In the genomic region with DNA sequence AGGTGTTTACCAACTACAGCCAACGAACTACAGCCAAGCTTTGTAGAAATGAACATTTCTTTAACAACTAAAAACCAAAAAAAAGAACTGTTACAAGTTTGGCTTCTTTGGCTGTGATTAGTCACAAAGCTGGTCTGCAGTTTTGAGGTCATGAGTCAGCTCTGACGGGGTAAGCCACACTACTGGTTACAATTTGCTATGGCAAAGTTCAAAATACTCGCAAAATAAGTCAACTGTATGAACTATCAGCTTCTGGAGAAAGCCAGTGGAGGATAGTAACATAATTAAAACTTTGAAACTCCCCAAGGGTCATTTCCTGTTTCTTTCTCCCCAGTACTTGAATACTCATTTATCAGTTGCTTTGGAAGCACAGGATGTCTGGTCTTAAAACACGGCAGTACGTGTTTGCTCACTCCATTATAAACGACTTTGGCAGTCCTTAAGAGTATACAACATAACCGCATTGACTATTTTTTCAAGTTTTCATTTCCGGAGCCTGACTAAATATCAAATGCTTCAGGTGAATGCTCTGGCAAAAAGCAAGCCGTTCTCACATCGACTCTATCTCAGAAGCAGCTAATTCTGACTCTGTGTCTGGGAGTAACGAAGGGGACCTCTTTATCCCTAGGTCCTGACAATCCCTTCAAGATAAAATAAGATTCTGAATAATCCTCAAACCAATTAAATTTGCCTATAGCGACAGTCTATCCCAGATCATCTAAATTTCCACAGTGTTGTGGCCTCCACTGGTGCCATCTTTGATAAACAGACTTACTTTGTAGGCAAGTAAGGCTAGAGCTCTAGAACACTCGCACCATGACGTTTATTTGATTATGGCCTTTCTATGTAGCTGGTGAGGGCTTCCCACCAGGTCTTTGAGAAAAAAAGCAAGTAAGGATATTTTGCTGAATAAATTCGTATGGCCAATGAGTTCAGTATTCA, we compare ENCODE assay signal across 8 cellular contexts. TPM values are rescaled to one million over a fixed set of nuclear protein-coding genes. Genes with fewer than 3 reads are reported as not detected.
DNase-seq lines count a peak whose midpoint lies in the region; ATAC-seq and TF ChIP-seq lines count a peak whose summit lies in the region.

No MANE protein-coding gene starts in this region.

- no peak for TF ChIP-seq CTCF in BJ (IDR thresholded peaks at IDR 0.05; ENCODE audit: insufficient read depth, low read depth, low read length)
- TF ChIP-seq CTCF in fibroblast of mammary gland (conservative IDR thresholded peaks at IDR 0.05; ENCODE audit: control insufficient read depth, insufficient read depth, low read depth, low read length): no peak
- TF ChIP-seq CTCF in smooth muscle cell (IDR thresholded peaks at IDR 0.05; ENCODE audit: borderline replicate concordance, insufficient read depth, poor library complexity, severe bottlenecking): no peak

- H3K4me1 ChIP-seq in smooth muscle cell (ENCODE audit: low read depth): peaks cover 26% of the 10 kb centered on the region

- H3K79me2 ChIP-seq in smooth muscle cell (ENCODE audit: low read depth): no peaks in the 10 kb centered on the region

- peaks cover 56% of the 10 kb centered on the region for H3F3A ChIP-seq in smooth muscle cell (ENCODE audit: low read depth)

- no peaks in the 10 kb centered on the region for H3K9me3 ChIP-seq in smooth muscle cell (replicated peaks; ENCODE audit: low read depth)

- 17% methylated on average over 15 of the region's 15 CpGs for WGBS in smooth muscle cell (ENCODE audit: low lambda C conversion rate)

- peak overlapping the region; percentile 96 for H3K9ac ChIP-seq in smooth muscle cell (ENCODE audit: low read depth)

- H3K4me3 ChIP-seq in BJ (ENCODE audit: low read depth, low read length) (no peak overlapping the region), fibroblast of mammary gland (ENCODE audit: control insufficient read depth, low read depth, low read length) (no peak overlapping the region), smooth muscle cell (peak overlapping the region; percentile 21)

- no peaks in the 10 kb centered on the region for H3K27me3 ChIP-seq in BJ (ENCODE audit: control insufficient read depth, insufficient read depth, low read length)
- H3K27me3 ChIP-seq in smooth muscle cell (ENCODE audit: low read depth): no peaks in the 10 kb centered on the region

- DNase-seq in BJ (ENCODE audit: low read depth): peak; percentile 95
- DNase-seq in M059J (ENCODE audit: low read depth): peak; percentile 98
- peak; percentile 40 to 68 for DNase-seq in activated CD8-positive, alpha-beta memory T cell treated with anti-CD3 and anti-CD28 coated beads for 4 hours (ENCODE audit: low read depth in 2 of 2)
- peak; percentile 99 for DNase-seq in fibroblast of mammary gland (ENCODE audit: low read depth)
- no peak for DNase-seq in smooth muscle cell (lab: John Stamatoyannopoulos, UW; ENCODE audit: unreplicated experiment)
- DNase-seq in NCI-H1417 (lab: John Stamatoyannopoulos, UW): no peak
- no peak for DNase-seq in OCI-M2 (lab: John Stamatoyannopoulos, UW; ENCODE audit: unreplicated experiment)

- no peaks in the 10 kb centered on the region for H3K36me3 ChIP-seq in BJ (ENCODE audit: control insufficient read depth, insufficient read depth, low read length)
- no peaks in the 10 kb centered on the region for H3K36me3 ChIP-seq in smooth muscle cell (ENCODE audit: low read depth)

- POLR2A ChIA-PET in BJ (lab: Charles Lee): no interaction called here

- CTCF ChIA-PET in BJ (lab: Yijun Ruan, JAX): interaction anchor here (0.6 to 1.0 kb wide), 4 partner anchors 10 to 401 kb away, joined by 3 to 4 read pairs (median 3); no protein-coding TSS in a partner anchor

- H3K4me2 ChIP-seq in smooth muscle cell: peak overlapping the region; percentile 73

- no peak overlapping the region for H2AFZ ChIP-seq in smooth muscle cell (ENCODE audit: low read depth)

- peak overlapping the region; percentile 100 for H3K27ac ChIP-seq in smooth muscle cell (ENCODE audit: low read depth)

- peak; percentile 53 for ATAC-seq in GM21526 (IDR thresholded peaks at IDR 0.05; ENCODE audit: low FRiP score, unreplicated experiment)

- no peaks in the 10 kb centered on the region for H4K20me1 ChIP-seq in smooth muscle cell (ENCODE audit: low read depth)

RNA-seq across cellular contexts. Expression of a gene that starts 10.6 kb away (rescaled TPM):
- 8.1 and 12.1 TPM in 2 replicates for polyA plus RNA-seq in BJ (2011; rRNA removed)
- polyA minus RNA-seq in BJ (2011; rRNA and poly(A)+ RNA removed): 13.5 and 13.7 TPM in 2 replicates
- 65.4 and 101 TPM in 2 replicates for total RNA-seq in M059J (2014; rRNA removed; shearing (Covaris generic))
- total RNA-seq in smooth muscle cell: 88.6 and 91.3 TPM in 2 replicates
- 69.7 and 70.2 TPM in 2 replicates for polyA plus RNA-seq in smooth muscle cell

Comparison
In these comparisons a context has a peak if more than half of its experiments do, and no peak if none do; other contexts are left out.
1. DNase-seq: peak in BJ (single experiment), M059J (single experiment), activated CD8-positive, alpha-beta memory T cell treated with anti-CD3 and anti-CD28 coated beads for 4 hours (2 of 2) and fibroblast of mammary gland (single experiment); none in smooth muscle cell (single experiment), NCI-H1417 (0 of 3) and OCI-M2 (single experiment).